27 cellular contexts compared by ENCODE assay signal in genomic region chr11:132367293-132367692, GRCh38.
"Had no signal": no experiment of that assay in that cellular context is flagged by ENCODE, and none has a peak within 500 bp of the region (broad histone marks: within the 10 kb centered on the region; RNA-seq: fewer than 3 reads in every experiment).

No MANE protein-coding gene starts in this region.

- H3K27ac ChIP-seq: stomach, suprapubic skin, testis, thoracic aorta, thyroid gland, tibial artery, tibial nerve, transverse colon, upper lobe of left lung, upper lobe of right lung, uterus, vagina had no signal

- H3K9me3 ChIP-seq: stomach, suprapubic skin, testis, thoracic aorta, thyroid gland, tibial artery, transverse colon, upper lobe of left lung, upper lobe of right lung, uterus, vagina had no signal

- FAIRE-seq: urothelium cell line had no signal

- H3K4me1 ChIP-seq: stomach, suprapubic skin, testis, thyroid gland, tibial artery, tibial nerve, transverse colon, upper lobe of left lung, upper lobe of right lung, uterus, vagina had no signal

- H3K27me3 ChIP-seq: stomach, suprapubic skin, testis, thyroid gland, tibial artery, tibial nerve, transverse colon, upper lobe of left lung, upper lobe of right lung, uterus, vagina had no signal

- DNase-seq: stimulated activated CD4-positive, alpha-beta T cell treated with anti-CD3 and anti-CD28 coated beads, Interleukin-2, amount 100 ng/mL, for 48 hours; stimulated activated CD4-positive, alpha-beta T cell treated with anti-CD3 and anti-CD28 coated beads, Interleukin-4, amount 100 ng/mL, for 1 hour; stimulated activated CD4-positive, alpha-beta T cell treated with anti-CD3 and anti-CD28 coated beads, Interleukin-4, amount 100 ng/mL, for 24 hours; stimulated activated CD4-positive, alpha-beta T cell treated with anti-CD3 and anti-CD28 coated beads, Interleukin-4, amount 100 ng/mL, for 4 hours; stimulated activated CD8-positive, alpha-beta memory T cell treated with anti-CD3 and anti-CD28 coated beads, Interleukin-4, amount 100 ng/mL, for 48 hours; stimulated activated naive B cell treated with anti-CD40 and anti-IgM and Interleukin-4, amounts not matched to agents 10 μg/mL and 1 μg/mL and 100 μg/mL, for 72 hours; stimulated activated naive CD4-positive, alpha-beta T cell; stimulated activated naive CD4-positive, alpha-beta T cell treated with Interleukin-2 at 50 U/mL for 16 hours; stimulated activated naive CD8-positive, alpha-beta T cell treated with anti-CD3 and anti-CD28 coated beads, Interleukin-15, amount 100 ng/mL, for 72 hours; stimulated activated naive CD8-positive, alpha-beta T cell treated with anti-CD3 and anti-CD28 coated beads, Interleukin-15, Interleukin-2, amounts not matched to agents 100 U/mL and 50 U/mL, for 24 hours; stomach; substantia nigra; testis; thyroid gland; tibial artery; transverse colon; trophoblast cell; upper lobe of left lung; upper lobe of right lung; uterus had no signal

- H3K4me3 ChIP-seq: stomach, suprapubic skin, testis, thoracic aorta, thyroid gland, tibial artery, tibial nerve, transverse colon, upper lobe of left lung, upper lobe of right lung, uterus, vagina had no signal

- H3K36me3 ChIP-seq: stomach, suprapubic skin, thoracic aorta, thyroid gland, tibial artery, tibial nerve, transverse colon, upper lobe of left lung, upper lobe of right lung, uterus, vagina had no signal

- ATAC-seq: stimulated activated effector memory CD8-positive, alpha-beta T cell treated with anti-CD3 and anti-CD28 coated beads, Interleukin-12 subunit alpha, Interleukin-12 subunit beta, amount 100 ng/mL, for 72 hours; stimulated activated memory B cell treated with anti-CD40 and anti-IgM and Interleukin-4, amounts not matched to agents 10 μg/mL and 1 μg/mL and 100 μg/mL, for 72 hours; stimulated activated naive B cell treated with anti-CD40 and anti-IgM and Interleukin-4, amounts not matched to agents 10 μg/mL and 1 μg/mL and 100 μg/mL, for 72 hours; stimulated activated naive CD8-positive, alpha-beta T cell treated with anti-CD3 and anti-CD28 coated beads, Interleukin-15, amount 100 ng/mL, for 72 hours; stimulated activated naive CD8-positive, alpha-beta T cell treated with anti-CD3 and anti-CD28 coated beads, Interleukin-15, Interleukin-2, amounts not matched to agents 100 U/mL and 50 U/mL, for 24 hours; upper lobe of right lung had no signal
